In the genomic region with DNA sequence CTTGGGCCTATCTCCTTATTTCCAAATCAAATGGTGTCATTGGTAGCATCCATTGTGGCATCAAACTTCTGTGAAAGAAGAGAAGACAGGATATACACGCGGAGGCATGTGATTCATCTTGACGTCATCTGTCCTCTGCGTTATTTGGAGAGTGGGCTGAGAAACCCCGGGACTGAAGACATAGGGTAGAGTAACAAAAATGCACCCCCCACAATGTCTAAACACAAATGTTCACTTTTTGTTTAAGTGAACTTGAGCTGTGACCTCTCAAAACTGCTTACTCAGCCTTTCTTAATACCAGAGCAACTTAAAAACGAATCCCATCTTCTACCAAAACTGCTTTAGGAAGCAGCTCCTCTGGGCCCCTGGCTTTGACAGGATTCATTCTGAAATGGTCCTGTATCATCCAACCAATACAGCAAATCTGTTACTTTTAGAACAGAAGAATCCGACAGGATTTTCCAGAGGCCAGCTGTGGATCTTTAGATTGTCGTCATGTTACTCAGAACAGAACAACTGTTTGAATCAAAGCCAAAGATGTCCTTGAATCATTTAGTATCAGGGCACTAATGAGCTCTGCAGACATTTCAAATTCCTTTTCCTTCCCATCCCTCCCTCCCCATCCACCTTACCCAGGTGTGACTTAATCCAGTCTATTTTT, we compare ENCODE assay signal across 1 cellular context.
TF ChIP-seq lines count a peak whose summit lies in the region.

No MANE protein-coding gene starts in this region.

TF ChIP-seq in IMR-90, 13 proteins besides CTCF, POLR2A, EP300 and RAD21 (continued from another document):
- TF ChIP-seq, protein P1, sequence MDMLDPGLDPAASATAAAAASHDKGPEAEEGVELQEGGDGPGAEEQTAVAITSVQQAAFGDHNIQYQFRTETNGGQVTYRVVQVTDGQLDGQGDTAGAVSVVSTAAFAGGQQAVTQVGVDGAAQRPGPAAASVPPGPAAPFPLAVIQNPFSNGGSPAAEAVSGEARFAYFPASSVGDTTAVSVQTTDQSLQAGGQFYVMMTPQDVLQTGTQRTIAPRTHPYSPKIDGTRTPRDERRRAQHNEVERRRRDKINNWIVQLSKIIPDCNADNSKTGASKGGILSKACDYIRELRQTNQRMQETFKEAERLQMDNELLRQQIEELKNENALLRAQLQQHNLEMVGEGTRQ (IDR thresholded peaks at IDR 0.05; ENCODE audit: low read depth, low read length), result peak; percentile 42; the same call in 1 of the 2 replicates
- no peak for TF ChIP-seq SMC3 (IDR thresholded peaks at IDR 0.05; ENCODE audit: low read depth, low read length)
- peak; percentile 100 for TF ChIP-seq MAFK (IDR thresholded peaks at IDR 0.05; ENCODE audit: low read depth, low read length)
- peak; percentile 25; the same call in 1 of the 2 replicates for TF ChIP-seq CEBPB (IDR thresholded peaks at IDR 0.05; ENCODE audit: low read depth, low read length)
- no peak for TF ChIP-seq NFE2L2 (IDR thresholded peaks at IDR 0.05; ENCODE audit: low read depth, low read length)
- no peak for TF ChIP-seq MXI1 (IDR thresholded peaks at IDR 0.05; ENCODE audit: borderline replicate concordance, low read depth, low read length)
- TF ChIP-seq RFX5 (IDR thresholded peaks at IDR 0.05; ENCODE audit: low read depth, low read length), result no peak
- TF ChIP-seq RCOR1 (IDR thresholded peaks at IDR 0.05; ENCODE audit: insufficient replicate concordance, low read length), result no peak
- 0 out of 2 replicates have a peak, but pooled peaks have one; percentile 13 for TF ChIP-seq FOS (IDR thresholded peaks at IDR 0.05; ENCODE audit: low read depth, low read length)
- TF ChIP-seq BHLHE40 (IDR thresholded peaks at IDR 0.05; ENCODE audit: low read depth, low read length), result no peak
TF ChIP-seq in IMR-90: peak in this region for 4.
